Comparison of ENCODE assay signal across 1 cellular context in genomic region chr19:51065221-51065960, GRCh38.
TF ChIP-seq lines count a peak whose summit lies in the region.

No MANE protein-coding gene starts in this region.

TF ChIP-seq in HCT116, 20 proteins besides CTCF, POLR2A, EP300 and RAD21:
- TF ChIP-seq SP1 (IDR thresholded peaks at IDR 0.05; ENCODE audit: low read depth), result no peak
- TF ChIP-seq MAX (IDR thresholded peaks at IDR 0.05), result no peak
- no peak for TF ChIP-seq SIN3A (IDR thresholded peaks at IDR 0.05; ENCODE audit: low read depth)
- no peak for TF ChIP-seq EZH2 (IDR thresholded peaks at IDR 0.05)
- TF ChIP-seq ZFX (IDR thresholded peaks at IDR 0.05), result no peak
- TF ChIP-seq TCF7L2 (IDR thresholded peaks at IDR 0.05; ENCODE audit: borderline replicate concordance, extremely low read depth, insufficient read depth, insufficient read length), result no peak
- TF ChIP-seq ZBTB33 (IDR thresholded peaks at IDR 0.05; ENCODE audit: extremely low read depth, insufficient replicate concordance, low read length), result no peak
- no peak for TF ChIP-seq YY1 (IDR thresholded peaks at IDR 0.05; ENCODE audit: extremely low read depth, insufficient replicate concordance, low read depth, low read length)
- TF ChIP-seq JUND (IDR thresholded peaks at IDR 0.05), result no peak
- no peak for TF ChIP-seq CEBPB (IDR thresholded peaks at IDR 0.05; ENCODE audit: low read depth)
- no peak for TF ChIP-seq REST (IDR thresholded peaks at IDR 0.05; ENCODE audit: low read depth)
- TF ChIP-seq ZNF274 (IDR thresholded peaks at IDR 0.05; ENCODE audit: low read depth, low read length), result no peak
- TF ChIP-seq EZH2phosphoT487 (IDR thresholded peaks at IDR 0.05; ENCODE audit: borderline replicate concordance), result no peak
- TF ChIP-seq ATF3 (IDR thresholded peaks at IDR 0.05), result no peak
- TF ChIP-seq POLR2AphosphoS5 (IDR thresholded peaks at IDR 0.05; ENCODE audit: low read depth, low read length), result no peak
